In genomic region chr22:17284917-17285316, GRCh38 we compare ENCODE assay signal across 25 cellular contexts.
DNase-seq lines count a peak whose midpoint lies in the region; ATAC-seq, FAIRE-seq and TF ChIP-seq lines count a peak whose summit lies in the region.
"Had no signal": no experiment of that assay in that cellular context is flagged by ENCODE, and none has a peak within 500 bp of the region (broad histone marks: within the 10 kb centered on the region; RNA-seq: fewer than 3 reads in every experiment).

No MANE protein-coding gene starts in this region.

- H3K79me1 ChIP-seq in mesendoderm (ENCODE audit: low read length): no peaks in the 10 kb centered on the region

- H3K9me3 ChIP-seq in right lobe of liver: no peaks in the 10 kb centered on the region
- no peaks in the 10 kb centered on the region for H3K9me3 ChIP-seq in HepG2 (ENCODE audit: low read length)
- no peaks in the 10 kb centered on the region for H3K9me3 ChIP-seq in right cardiac atrium (ENCODE audit: control insufficient read depth, low read length)
- H3K9me3 ChIP-seq in OCI-LY7 (ENCODE audit: low read length): no peaks in the 10 kb centered on the region
- H3K9me3 ChIP-seq: HAP-1 had no signal

- TF ChIP-seq CTCF in right lobe of liver (IDR thresholded peaks at IDR 0.05) (no peak), HepG2 (CRISPR knock-in tag; IDR thresholded peaks at IDR 0.05) (no peak), progenitor cell of endocrine pancreas (IDR thresholded peaks at IDR 0.05; ENCODE audit: unreplicated experiment) (no peak), OCI-LY7 (conservative IDR thresholded peaks at IDR 0.05; ENCODE audit: low read length) (no peak)

- no peak overlapping the region for H4K5ac ChIP-seq in mesendoderm (ENCODE audit: low read length)

- no peaks in the 10 kb centered on the region for H3K36me3 Mint-ChIP-seq in progenitor cell of endocrine pancreas (ENCODE audit: insufficient read depth)
- no peaks in the 10 kb centered on the region for H3K36me3 Mint-ChIP-seq in activated T-helper 1 cell treated with anti-CD3 and anti-CD28 coated beads, Interleukin-12 subunit alpha, Interleukin-12 subunit beta, Interleukin-2, Interleukin-4 antibody, amounts not matched to agents 30 ng/mL and 10 ng/mL and 1 ng/mL, durations not matched to agents 14 hours and 24 hours and 36 hours (ENCODE audit: low read depth)

- CTCF ChIA-PET in HepG2 (lab: Yijun Ruan, JAX; ENCODE audit: low intra/inter-chr PET ratio, low total read pairs) (no interaction called here), OCI-LY7 (lab: Charles Lee; ENCODE audit: unreplicated experiment) (interaction anchor here (0.6 kb wide), 1 partner anchor 69 kb away, joined by 5 read pairs; no protein-coding TSS in a partner anchor)

- WGBS in right lobe of liver (ENCODE audit: insufficient coverage, low coverage, low lambda C conversion rate, missing lambda C conversion rate): 73% methylated on average over 9 of the region's 9 CpGs
- WGBS in HepG2 (ENCODE audit: low lambda C conversion rate): 38% methylated on average over 5 of the region's 9 CpGs
- whole genome bisulfite sequencing in mesendoderm (ENCODE audit: extremely low coverage, insufficient coverage, low lambda C conversion rate): no CpG with 5 or more reads among the region's 9 CpGs
- WGBS in right cardiac atrium: 63% methylated on average over 9 of the region's 9 CpGs

- H3K4ac ChIP-seq in mesendoderm (ENCODE audit: low read depth, low read length): no peak overlapping the region

- no peaks in the 10 kb centered on the region for H3K79me2 ChIP-seq in HepG2 (ENCODE audit: insufficient read depth, low read length)
- no peaks in the 10 kb centered on the region for H3K79me2 ChIP-seq in mesendoderm (ENCODE audit: control insufficient read depth, insufficient read depth, low read length)
- no peaks in the 10 kb centered on the region for H3K79me2 ChIP-seq in OCI-LY7 (ENCODE audit: insufficient read depth, low read depth, low read length)

- POLR2A ChIA-PET in HepG2 (lab: Yijun Ruan, JAX): no interaction called here
- POLR2A ChIA-PET in OCI-LY7 (lab: Charles Lee): interaction anchor here (1.0 kb wide), 1 partner anchor 10 kb away, joined by 4 read pairs; no protein-coding TSS in a partner anchor

- H2BK5ac ChIP-seq in mesendoderm (ENCODE audit: low read length): no peak overlapping the region

- peak in 2 of 3 donors; percentile 9 to 11 for DNase-seq in right lobe of liver
- no peak for DNase-seq in HepG2 (ENCODE audit: low spot score)
- no peak for DNase-seq in mesendoderm
- DNase-seq in progenitor cell of endocrine pancreas (ENCODE audit: low spot score, unreplicated experiment): no peak
- DNase-seq in right cardiac atrium: no peak
- DNase-seq in OCI-LY7 (ENCODE audit: low spot score): no peak
- DNase-seq in activated T-helper 1 cell treated with anti-CD3 and anti-CD28 coated beads, Interleukin-12 subunit alpha, Interleukin-12 subunit beta, Interleukin-2, Interleukin-4 antibody, amounts not matched to agents 30 ng/mL and 10 ng/mL and 1 ng/mL, durations not matched to agents 14 hours and 24 hours and 36 hours (ENCODE audit: low spot score): no peak
- DNase-seq in activated CD4-positive, alpha-beta T cell treated with anti-CD3 and anti-CD28 coated beads, Interleukin-2, amount 50 U/mL, for 1 hour: no peak
- DNase-seq: DMS53, GDM1, KBM-7, MM.1S, NCI-H1048, NCI-H1417 treated with DMSO at 0.1 percent for 48 hours, NCI-H187, NCI-H446, NCI-H526 treated with DMSO at 0.1 percent for 48 hours, PC-9, RPMI8226, SHP77 had no signal

- H3K4me2 ChIP-seq in HepG2 (ENCODE audit: low read depth, low read length) (no peak overlapping the region), mesendoderm (ENCODE audit: low read length) (no peak overlapping the region), OCI-LY7 (ENCODE audit: low read length) (no peak overlapping the region)
- H3K4me2 ChIP-seq: PC-9 had no signal

- H2BK15ac ChIP-seq in mesendoderm (replicated peaks; ENCODE audit: low read depth): no peak overlapping the region

- no peak overlapping the region for H3K4me3 Mint-ChIP-seq in progenitor cell of endocrine pancreas (ENCODE audit: low read depth)
- no peak overlapping the region for H3K4me3 Mint-ChIP-seq in activated T-helper 1 cell treated with anti-CD3 and anti-CD28 coated beads, Interleukin-12 subunit alpha, Interleukin-12 subunit beta, Interleukin-2, Interleukin-4 antibody, amounts not matched to agents 30 ng/mL and 10 ng/mL and 1 ng/mL, durations not matched to agents 14 hours and 24 hours and 36 hours

- BruUV-seq in HepG2 (replicated peaks; lab: Mats Ljungman, UMichigan) (no TSS peak), OCI-LY7 (replicated peaks; lab: Mats Ljungman, UMichigan) (no TSS peak)

- intact Hi-C loops in right lobe of liver (cut with DNase I): no loop called here
- intact Hi-C loops in HepG2 (cut with micrococcal nuclease; ENCODE audit: unreplicated experiment): no loop called here
- intact Hi-C loops in right cardiac atrium (cut with DNase I): no loop called here
- intact Hi-C loops in OCI-LY7 (cut with micrococcal nuclease; ENCODE audit: unreplicated experiment): no loop called here
- intact Hi-C loops in activated T-helper 1 cell treated with anti-CD3 and anti-CD28 coated beads, Interleukin-12 subunit alpha, Interleukin-12 subunit beta, Interleukin-2, Interleukin-4 antibody, amounts not matched to agents 30 ng/mL and 10 ng/mL and 1 ng/mL, durations not matched to agents 14 hours and 24 hours and 36 hours (cut with micrococcal nuclease): loop anchor here (5.0 kb wide), 1 partner anchor 203 kb away; the partner anchor contains the start of gene IL17RA

- H3K4me3 ChIP-seq in right lobe of liver (no peak overlapping the region), HepG2 (replicated peaks in 1 of 3; ENCODE audit: insufficient read depth in 1 of 3, low read depth in 2 of 3, low read length in 3 of 3) (no peak overlapping the region), mesendoderm (ENCODE audit: low read length) (no peak overlapping the region), right cardiac atrium (ENCODE audit: low read length) (no peak overlapping the region), OCI-LY7 (ENCODE audit: low read depth, low read length, poor library complexity, severe bottlenecking) (no peak overlapping the region)
- H3K4me3 ChIP-seq: HAP-1, PC-9 had no signal

- H2AK5ac ChIP-seq in mesendoderm (ENCODE audit: low read length): no peak overlapping the region

- H3K27me3 Mint-ChIP-seq in progenitor cell of endocrine pancreas: peaks cover 13% of the 10 kb centered on the region
- H3K27me3 Mint-ChIP-seq in activated T-helper 1 cell treated with anti-CD3 and anti-CD28 coated beads, Interleukin-12 subunit alpha, Interleukin-12 subunit beta, Interleukin-2, Interleukin-4 antibody, amounts not matched to agents 30 ng/mL and 10 ng/mL and 1 ng/mL, durations not matched to agents 14 hours and 24 hours and 36 hours (ENCODE audit: insufficient read depth): peaks cover 17% of the 10 kb centered on the region

- TF ChIP-seq POLR2A in right lobe of liver (IDR thresholded peaks at IDR 0.05): no peak
- no peak for TF ChIP-seq POLR2A in HepG2 (IDR thresholded peaks at IDR 0.05; ENCODE audit: insufficient read depth in 1 of 2, low read depth in 2 of 2, low read length in 2 of 2)

- no peak overlapping the region for H4K8ac ChIP-seq in mesendoderm (ENCODE audit: low read depth, low read length)

- no peaks in the 10 kb centered on the region for H3K36me3 ChIP-seq in right lobe of liver
- no peaks in the 10 kb centered on the region for H3K36me3 ChIP-seq in HepG2 (replicated peaks in 1 of 2; ENCODE audit: control insufficient read depth in 1 of 2, insufficient read depth in 2 of 2, low read length in 2 of 2)
- no peaks in the 10 kb centered on the region for H3K36me3 ChIP-seq in mesendoderm (ENCODE audit: control insufficient read depth, insufficient read depth, low read length)
- no peaks in the 10 kb centered on the region for H3K36me3 ChIP-seq in OCI-LY7 (ENCODE audit: insufficient read depth, low read length)
- H3K36me3 ChIP-seq: HAP-1 had no signal

- no peak for TF ChIP-seq RAD21 in HepG2 (CRISPR knock-in tag; IDR thresholded peaks at IDR 0.05)

- H2BK120ac ChIP-seq in mesendoderm (ENCODE audit: low read depth, low read length): no peak overlapping the region

- H3K18ac ChIP-seq in mesendoderm (ENCODE audit: low read length): no peak overlapping the region

- H3K27ac ChIP-seq in right lobe of liver (no peak overlapping the region), HepG2 (ENCODE audit: extremely low read length, insufficient read depth, low read length) (no peak overlapping the region), mesendoderm (ENCODE audit: low read depth, low read length) (no peak overlapping the region), right cardiac atrium (ENCODE audit: low read length) (no peak overlapping the region), OCI-LY7 (ENCODE audit: low read depth, low read length, poor library complexity, severe bottlenecking) (no peak overlapping the region)
- H3K27ac ChIP-seq: 22Rv1, C4-2B, HL-60, PC-9 had no signal

- H3K4me1 ChIP-seq in right lobe of liver (peaks cover 0 to 3% (median 0%) of the 10 kb centered on the region in 4 donors), HepG2 (ENCODE audit: insufficient read depth, low read length) (no peaks in the 10 kb centered on the region), mesendoderm (ENCODE audit: control insufficient read depth, low read depth, low read length) (peaks cover 10% of the 10 kb centered on the region), right cardiac atrium (ENCODE audit: control insufficient read depth, insufficient read depth, low read length) (no peaks in the 10 kb centered on the region), OCI-LY7 (ENCODE audit: insufficient read depth, low read length, poor library complexity, severe bottlenecking) (no peaks in the 10 kb centered on the region)
- H3K4me1 ChIP-seq: HAP-1 had no signal

- no peak for FAIRE-seq in HepG2 (lab: Jason Lieb, UNC)
- FAIRE-seq: D721Med had no signal

- H4K20me1 ChIP-seq in HepG2 (ENCODE audit: insufficient read depth, low read length): no peaks in the 10 kb centered on the region
- no peaks in the 10 kb centered on the region for H4K20me1 ChIP-seq in OCI-LY7 (ENCODE audit: insufficient read depth, low read length)

- TF ChIP-seq EP300 in HepG2 (IDR thresholded peaks at IDR 0.05; ENCODE audit: low read depth in 2 of 2, low read length in 2 of 2) (no peak), HepG2 (CRISPR knock-in tag; IDR thresholded peaks at IDR 0.05; ENCODE audit: borderline replicate concordance) (no peak)

- in situ Hi-C loops in HepG2 (cut with HindIII; ENCODE audit: extremely low pct_ligation_motif_present, low pct_unique_long_range_greater_than_20kb): no loop called here

- H3K56ac ChIP-seq in mesendoderm (ENCODE audit: low read length): peak overlapping the region; percentile 12

- H3K4me1 Mint-ChIP-seq in progenitor cell of endocrine pancreas (ENCODE audit: low read depth): peaks cover 7% of the 10 kb centered on the region
- peaks cover 24% of the 10 kb centered on the region for H3K4me1 Mint-ChIP-seq in activated T-helper 1 cell treated with anti-CD3 and anti-CD28 coated beads, Interleukin-12 subunit alpha, Interleukin-12 subunit beta, Interleukin-2, Interleukin-4 antibody, amounts not matched to agents 30 ng/mL and 10 ng/mL and 1 ng/mL, durations not matched to agents 14 hours and 24 hours and 36 hours (ENCODE audit: low read depth)

- H3K27ac Mint-ChIP-seq in progenitor cell of endocrine pancreas: peak overlapping the region; percentile 9
- H3K27ac Mint-ChIP-seq in activated T-helper 1 cell treated with anti-CD3 and anti-CD28 coated beads, Interleukin-12 subunit alpha, Interleukin-12 subunit beta, Interleukin-2, Interleukin-4 antibody, amounts not matched to agents 30 ng/mL and 10 ng/mL and 1 ng/mL, durations not matched to agents 14 hours and 24 hours and 36 hours: no peak overlapping the region

- H3K9ac ChIP-seq in HepG2 (ENCODE audit: insufficient read depth, low read depth, low read length): no peak overlapping the region
- no peak overlapping the region for H3K9ac ChIP-seq in mesendoderm (ENCODE audit: low read length)

- no peak overlapping the region for H3K23ac ChIP-seq in mesendoderm (ENCODE audit: low read length)

- H3K9me3 Mint-ChIP-seq in progenitor cell of endocrine pancreas (ENCODE audit: low read depth): no peaks in the 10 kb centered on the region
- no peaks in the 10 kb centered on the region for H3K9me3 Mint-ChIP-seq in activated T-helper 1 cell treated with anti-CD3 and anti-CD28 coated beads, Interleukin-12 subunit alpha, Interleukin-12 subunit beta, Interleukin-2, Interleukin-4 antibody, amounts not matched to agents 30 ng/mL and 10 ng/mL and 1 ng/mL, durations not matched to agents 14 hours and 24 hours and 36 hours

- ATAC-seq in right lobe of liver: no peak
- no peak for ATAC-seq in HepG2
- ATAC-seq in right cardiac atrium: no peak

- no peaks in the 10 kb centered on the region for H3K9me2 ChIP-seq in OCI-LY7 (ENCODE audit: insufficient read depth, low read length)

- H3K27me3 ChIP-seq in right lobe of liver (no peaks in the 10 kb centered on the region), HepG2 (ENCODE audit: control insufficient read depth in 1 of 2, insufficient read depth in 2 of 2, low read length in 2 of 2) (peaks cover 0 to 4% of the 10 kb centered on the region in 2 experiments; a peak in 2 of 5 replicates), mesendoderm (ENCODE audit: insufficient read depth, low read length, poor library complexity) (no peaks in the 10 kb centered on the region), right cardiac atrium (ENCODE audit: control insufficient read depth, insufficient read depth) (no peaks in the 10 kb centered on the region)

- H2AFZ ChIP-seq in HepG2 (ENCODE audit: low read length) (no peak overlapping the region), OCI-LY7 (ENCODE audit: low read length) (no peak overlapping the region)
- H2AFZ ChIP-seq: PC-9 had no signal

Comparison
In these comparisons a context has a peak if more than half of its experiments do, and no peak if none do; other contexts are left out.
1. DNase-seq: peak in right lobe of liver (2 of 3); none in HepG2 (single experiment), mesendoderm (single experiment), progenitor cell of endocrine pancreas (single experiment), right cardiac atrium (0 of 3), OCI-LY7 (single experiment), activated T-helper 1 cell treated with anti-CD3 and anti-CD28 coated beads, Interleukin-12 subunit alpha, Interleukin-12 subunit beta, Interleukin-2, Interleukin-4 antibody, amounts not matched to agents 30 ng/mL and 10 ng/mL and 1 ng/mL, durations not matched to agents 14 hours and 24 hours and 36 hours (single experiment) and activated CD4-positive, alpha-beta T cell treated with anti-CD3 and anti-CD28 coated beads, Interleukin-2, amount 50 U/mL, for 1 hour (single experiment).